In genomic region chr17:59706900-59707181, GRCh38 we compare ENCODE assay signal across 8 cellular contexts. TPM values are rescaled to one million over a fixed set of nuclear protein-coding genes. Genes with fewer than 3 reads are reported as not detected.
A peak's percentile ranks its signal among the peaks of the same experiment; 100 is the strongest.
DNase-seq lines count a peak whose midpoint lies in the region; ATAC-seq and TF ChIP-seq lines count a peak whose summit lies in the region.

No MANE protein-coding gene starts in this region.

- peaks cover 7% of the 10 kb centered on the region for H3K79me1 ChIP-seq in H9 (ENCODE audit: insufficient read depth, low read depth, low read length, poor library complexity, severe bottlenecking)

- H3K27me3 ChIP-seq in H9 (ENCODE audit: insufficient read depth, low read length) (no peaks in the 10 kb centered on the region), smooth muscle cell (ENCODE audit: low read depth) (no peaks in the 10 kb centered on the region)

- no peak overlapping the region for H2BK15ac ChIP-seq in H9 (ENCODE audit: low read depth, low read length)

- H4K91ac ChIP-seq in H9 (ENCODE audit: insufficient read length, low read depth, low read length), result no peak overlapping the region

- no peak overlapping the region for H2BK5ac ChIP-seq in H9 (ENCODE audit: insufficient read length, low read length)

- H3K4me1 Mint-ChIP-seq in H9, result peaks cover 26 to 34% of the 10 kb centered on the region in 2 experiments

- H3K56ac ChIP-seq in H9 (ENCODE audit: insufficient read length, low read depth, low read length), result no peak overlapping the region

- H2AFZ ChIP-seq in H9 (ENCODE audit: low read length) (no peak overlapping the region), smooth muscle cell (ENCODE audit: low read depth) (peak overlapping the region; percentile 50)

- H3K4me3 ChIP-seq in foreskin fibroblast (ENCODE audit: low read depth in 1 of 2, low read length in 2 of 2), result peak overlapping the region; percentile 80 to 94
- H3K4me3 ChIP-seq in smooth muscle cell, result peak overlapping the region; percentile 79

- H3K9me3 Mint-ChIP-seq in H9, result no peaks in the 10 kb centered on the region

- peaks cover 13% of the 10 kb centered on the region for H3F3A ChIP-seq in smooth muscle cell (ENCODE audit: low read depth)

- H3K9me3 ChIP-seq in H9 (ENCODE audit: control insufficient read depth, low read depth, low read length) (no peaks in the 10 kb centered on the region), smooth muscle cell (replicated peaks; ENCODE audit: low read depth) (no peaks in the 10 kb centered on the region)

- H4K8ac ChIP-seq in H9 (replicated peaks; ENCODE audit: insufficient read length, low read depth, low read length), result no peak overlapping the region

- no peak overlapping the region for H2BK20ac ChIP-seq in H9 (ENCODE audit: low read depth, low read length, poor library complexity, severe bottlenecking)

- H3K4ac ChIP-seq in H9 (ENCODE audit: low read depth, low read length), result no peak overlapping the region

- ATAC-seq in GM21717 (IDR thresholded peaks at IDR 0.05; ENCODE audit: unreplicated experiment) (no peak), HG02970 (IDR thresholded peaks at IDR 0.05; ENCODE audit: low FRiP score, unreplicated experiment) (no peak), GM18861 (IDR thresholded peaks at IDR 0.05; ENCODE audit: unreplicated experiment) (no peak)

- no peak overlapping the region for H2BK120ac ChIP-seq in H9 (ENCODE audit: low read depth, low read length, poor library complexity, severe bottlenecking)

- no peak overlapping the region for H4K5ac ChIP-seq in H9 (ENCODE audit: insufficient read length, low read depth, low read length)

- no peak overlapping the region for H2BK12ac ChIP-seq in H9 (ENCODE audit: insufficient read length, low read depth, low read length)

- no peak overlapping the region for H3K23ac ChIP-seq in H9 (ENCODE audit: insufficient read length, low read depth, low read length)

- no CpG with 5 or more reads among the region's 14 CpGs for WGBS in H9 (ENCODE audit: extremely low coverage, insufficient read length, low lambda C conversion rate)
- WGBS in smooth muscle cell (ENCODE audit: low lambda C conversion rate), result 0% methylated on average over 14 of the region's 14 CpGs

- H3K9ac ChIP-seq in H9 (ENCODE audit: extremely low read depth, insufficient read length, low read length) (peak overlapping the region; percentile 93), smooth muscle cell (ENCODE audit: low read depth) (peak overlapping the region; percentile 86)

- peaks cover 10% of the 10 kb centered on the region for H3K23me2 ChIP-seq in H9 (ENCODE audit: insufficient read length, low read depth, low read length, poor library complexity, severe bottlenecking)

- no peaks in the 10 kb centered on the region for H3K4me1 ChIP-seq in H9 (ENCODE audit: insufficient read depth, low read length)
- peaks cover 28% of the 10 kb centered on the region for H3K4me1 ChIP-seq in smooth muscle cell (ENCODE audit: low read depth)

- DNase-seq in H9 (no peak), foreskin fibroblast (no peak), smooth muscle cell (lab: John Stamatoyannopoulos, UW; ENCODE audit: unreplicated experiment) (no peak), NCI-H82 treated with DMSO at 0.1 percent for 48 hours (lab: John Stamatoyannopoulos, UW; ENCODE audit: unreplicated experiment) (no peak)
- peak; percentile 9 to 24 for DNase-seq in activated CD4-positive, alpha-beta T cell treated with anti-CD3 and anti-CD28 coated beads, Interleukin-2, amount 50 U/mL, for 4 hours

- H3K27me3 Mint-ChIP-seq in H9 (ENCODE audit: low read depth), result no peaks in the 10 kb centered on the region; the same call in 1 of the 2 replicates

- TF ChIP-seq CTCF in H9 (conservative IDR thresholded peaks at IDR 0.05), result no peak
- no peak for TF ChIP-seq CTCF in foreskin fibroblast (IDR thresholded peaks at IDR 0.05; ENCODE audit: low read depth, low read length)
- no peak for TF ChIP-seq CTCF in smooth muscle cell (IDR thresholded peaks at IDR 0.05; ENCODE audit: borderline replicate concordance, insufficient read depth, poor library complexity, severe bottlenecking)

- H3K36me3 ChIP-seq in smooth muscle cell (ENCODE audit: low read depth), result no peaks in the 10 kb centered on the region

- H3K27ac ChIP-seq in H9 (ENCODE audit: insufficient read length, low read depth, low read length) (peak overlapping the region; percentile 71), smooth muscle cell (ENCODE audit: low read depth) (peak overlapping the region; percentile 97)

- H3K18ac ChIP-seq in H9 (ENCODE audit: insufficient read length, low read depth, low read length), result peak overlapping the region; percentile 64

- peak overlapping the region; percentile 65 for H3K4me2 ChIP-seq in H9 (ENCODE audit: insufficient read depth, insufficient read length, low read length)
- peak overlapping the region; percentile 92 for H3K4me2 ChIP-seq in smooth muscle cell

- H3K36me3 Mint-ChIP-seq in H9 (ENCODE audit: insufficient read depth in 1 of 3, low read depth in 3 of 3), result peaks cover 12 to 29% (median 20%) of the 10 kb centered on the region in 3 experiments

- H3K27ac Mint-ChIP-seq in H9, result peak overlapping the region; percentile 98 to 99 (median 99)

- H2AK5ac ChIP-seq in H9 (ENCODE audit: insufficient read length, low read length), result no peak overlapping the region

- no peaks in the 10 kb centered on the region for H4K20me1 ChIP-seq in H9 (ENCODE audit: control insufficient read depth, insufficient read depth, insufficient read length)
- H4K20me1 ChIP-seq in smooth muscle cell (ENCODE audit: low read depth), result peaks cover 80% of the 10 kb centered on the region

- H3K4me3 Mint-ChIP-seq in H9, result peak overlapping the region; percentile 97 to 98

- H3K79me2 ChIP-seq in H9 (ENCODE audit: insufficient read depth, low read length) (peaks cover 48% of the 10 kb centered on the region), smooth muscle cell (ENCODE audit: low read depth) (peaks cover 93% of the 10 kb centered on the region)

- no peak overlapping the region for H3T11ph ChIP-seq in H9 (ENCODE audit: low read length)

- H3K14ac ChIP-seq in H9 (ENCODE audit: insufficient read depth, low read length), result peak overlapping the region; percentile 68; the same call in 1 of the 2 replicates

RNA-seq across cellular contexts. Expression of gene PTRH2, which starts 0.4 kb away (rescaled TPM):
- total RNA-seq in H9 (2021) (40.4 and 40.8 TPM in 2 replicates), smooth muscle cell (11.4 and 28.2 TPM in 2 replicates)
- 26.2 and 27.5 TPM in 2 replicates for polyA plus RNA-seq in smooth muscle cell

RNA-seq across cellular contexts. Expression of gene VMP1, which starts 0.6 kb away (rescaled TPM):
- total RNA-seq in H9 (2021), result 79.3 and 83.1 TPM in 2 replicates
- 514 and 545 TPM in 2 replicates for total RNA-seq in smooth muscle cell
- polyA plus RNA-seq in smooth muscle cell, result 102 and 116 TPM in 2 replicates

Comparison
In these comparisons a context has a peak if more than half of its experiments do, and no peak if none do; other contexts are left out.
1. DNase-seq: peak in activated CD4-positive, alpha-beta T cell treated with anti-CD3 and anti-CD28 coated beads, Interleukin-2, amount 50 U/mL, for 4 hours (2 of 2); none in H9 (single experiment), foreskin fibroblast (0 of 2), smooth muscle cell (single experiment) and NCI-H82 treated with DMSO at 0.1 percent for 48 hours (single experiment).